ENCODE assay signal across 10 cellular contexts in genomic region chr2:239259173-239259572, GRCh38.
DNase-seq lines count a peak whose midpoint lies in the region; ATAC-seq and TF ChIP-seq lines count a peak whose summit lies in the region.
"Had no signal": no experiment of that assay in that cellular context is flagged by ENCODE, and none has a peak within 500 bp of the region (broad histone marks: within the 10 kb centered on the region; RNA-seq: fewer than 3 reads in every experiment).

No MANE protein-coding gene starts in this region.

- H3K27ac Mint-ChIP-seq in natural killer cell = peak overlapping the region; percentile 87

- H3K4me1 Mint-ChIP-seq in natural killer cell = peaks cover 64 to 78% of the 10 kb centered on the region in 2 donors

- H3K4me2 ChIP-seq in OCI-LY3 (ENCODE audit: low read length) = peak overlapping the region; percentile 58

- H3K4me3 ChIP-seq in OCI-LY3 (ENCODE audit: low read length) (no peak overlapping the region), gastroesophageal sphincter (no peak overlapping the region), uterus (no peak overlapping the region)

- no peaks in the 10 kb centered on the region for H3K79me2 ChIP-seq in OCI-LY3 (ENCODE audit: low read length)

- H3K36me3 ChIP-seq in OCI-LY3 (replicated peaks; ENCODE audit: low read depth, low read length) = no peaks in the 10 kb centered on the region
- no peaks in the 10 kb centered on the region for H3K36me3 ChIP-seq in gastroesophageal sphincter
- H3K36me3 ChIP-seq in uterus = no peaks in the 10 kb centered on the region

- H3K9me3 Mint-ChIP-seq in natural killer cell = peaks cover 0 to 4% of the 10 kb centered on the region in 2 donors

- peaks cover 49% of the 10 kb centered on the region for H4K20me1 ChIP-seq in OCI-LY3 (ENCODE audit: insufficient read depth, low read length)

- no peaks in the 10 kb centered on the region for H3K9me3 ChIP-seq in OCI-LY3 (ENCODE audit: insufficient read depth, low read length)
- peaks cover 0 to 7% (median 0%) of the 10 kb centered on the region in 3 donors for H3K9me3 ChIP-seq in gastroesophageal sphincter
- H3K9me3 ChIP-seq in uterus = peaks cover 0 to 8% of the 10 kb centered on the region in 2 donors

- DNase-seq in natural killer cell (no peak), NCI-H128 (lab: John Stamatoyannopoulos, UW; ENCODE audit: unreplicated experiment) (no peak), NCI-H2107 (lab: John Stamatoyannopoulos, UW) (no peak), uterus (no peak)
- DNase-seq: NCI-H2227 treated with DMSO at 0.1 percent for 48 hours had no signal

- H3K36me3 Mint-ChIP-seq in natural killer cell = peaks cover 8% of the 10 kb centered on the region

- H3K4me3 Mint-ChIP-seq in natural killer cell = peak overlapping the region; percentile 88

- no peak for TF ChIP-seq EP300 in gastroesophageal sphincter (IDR thresholded peaks at IDR 0.05)

- intact Hi-C loops in natural killer cell (cut with micrococcal nuclease) (no loop called here), uterus (cut with DNase I; ENCODE audit: low total_unique reads) (no loop called here)

- H3K27ac ChIP-seq in OCI-LY3 (ENCODE audit: low read length) (no peak overlapping the region), gastroesophageal sphincter (peak overlapping the region in 1 of 4 donors; percentile 82), uterus (no peak overlapping the region)

- no peak overlapping the region for H3K9ac ChIP-seq in OCI-LY3 (ENCODE audit: low read length)

- H3K27me3 ChIP-seq in OCI-LY3 (ENCODE audit: low read depth, low read length) (peaks cover 21% of the 10 kb centered on the region), gastroesophageal sphincter (no peaks in the 10 kb centered on the region), uterus (no peaks in the 10 kb centered on the region)

- ATAC-seq in GM18498 (IDR thresholded peaks at IDR 0.05; ENCODE audit: unreplicated experiment) = peak; percentile 62
- peak; percentile 50 for ATAC-seq in GM21515 (IDR thresholded peaks at IDR 0.05; ENCODE audit: unreplicated experiment)
- ATAC-seq in natural killer cell = peak in 2 of 3 donors; percentile 27 to 38
- ATAC-seq in gastroesophageal sphincter = no peak
- ATAC-seq: sciatic nerve had no signal

- H3K27me3 Mint-ChIP-seq in natural killer cell (ENCODE audit: low read depth in 2 of 2) = no peaks in the 10 kb centered on the region

- H2AFZ ChIP-seq in OCI-LY3 (ENCODE audit: low read depth, low read length) = no peak overlapping the region

- 100% methylated on average over 3 of the region's 4 CpGs for WGBS in gastroesophageal sphincter (ENCODE audit: low coverage in 1 of 2), 2 donors

- TF ChIP-seq POLR2A in gastroesophageal sphincter (IDR thresholded peaks at IDR 0.05) (no peak), uterus (IDR thresholded peaks at IDR 0.05) (no peak)

- TF ChIP-seq CTCF in OCI-LY3 (IDR thresholded peaks at IDR 0.05; ENCODE audit: low read depth, low read length) = no peak
- no peak for TF ChIP-seq CTCF in natural killer cell (IDR thresholded peaks at IDR 0.05)
- TF ChIP-seq CTCF in gastroesophageal sphincter (IDR thresholded peaks at IDR 0.05) = no peak
- no peak for TF ChIP-seq CTCF in uterus (IDR thresholded peaks at IDR 0.05)

- H3K4me1 ChIP-seq in OCI-LY3 (ENCODE audit: low read length) (peaks cover 12% of the 10 kb centered on the region), gastroesophageal sphincter (peaks cover 0 to 85% (median 33%) of the 10 kb centered on the region in 3 donors), uterus (peaks cover 0 to 3% of the 10 kb centered on the region in 2 donors)
